8 cellular contexts compared by ENCODE assay signal in the genomic region with DNA sequence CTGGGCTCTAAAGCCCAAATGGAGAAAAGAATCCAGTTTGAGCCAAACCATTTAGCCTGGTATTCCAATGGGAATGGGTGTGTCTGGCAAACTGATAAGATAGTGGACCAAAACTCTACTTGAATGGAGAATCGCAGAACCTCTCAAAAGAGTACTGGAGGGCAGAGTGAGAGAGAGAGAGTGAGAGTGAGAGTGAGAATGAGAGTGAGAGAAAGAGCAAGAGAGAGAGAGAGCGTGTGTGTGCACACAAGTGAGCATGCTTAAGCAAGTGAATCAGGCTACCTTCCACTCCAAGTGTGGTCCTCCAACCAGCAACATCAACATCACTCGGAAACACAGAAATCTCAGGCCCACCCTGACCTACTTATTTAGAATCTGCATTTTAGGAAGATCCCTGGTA.
"Had no signal": no experiment of that assay in that cellular context is flagged by ENCODE, and none has a peak within 500 bp of the region (broad histone marks: within the 10 kb centered on the region; RNA-seq: fewer than 3 reads in every experiment).

No MANE protein-coding gene starts in this region.

- H3K27ac ChIP-seq: GM23248 had no signal

- H3K4me3 ChIP-seq: GM23248, GM23338, HAP-1 had no signal

- DNase-seq: GM23248, GOT3, H7, H9, HCEC 1CT, HFFc6 had no signal

- H3K9me3 ChIP-seq: HAP-1 had no signal

- H3K4me2 ChIP-seq: GM23338 had no signal

- H3K9ac ChIP-seq: GM23248 had no signal

- H3K36me3 ChIP-seq: HAP-1 had no signal

- H2AFZ ChIP-seq: GM23248, GM23338 had no signal

- H3K4me1 ChIP-seq: HAP-1 had no signal
